Comparison of ENCODE assay signal across 22 cellular contexts in genomic region chr2:238063414-238064189, GRCh38. TPM values are rescaled to one million over a fixed set of nuclear protein-coding genes. Genes with fewer than 3 reads are reported as not detected.
DNase-seq lines count a peak whose midpoint lies in the region; ATAC-seq and TF ChIP-seq lines count a peak whose summit lies in the region.
"Had no signal": no experiment of that assay in that cellular context is flagged by ENCODE, and none has a peak within 500 bp of the region (broad histone marks: within the 10 kb centered on the region; RNA-seq: fewer than 3 reads in every experiment).

No MANE protein-coding gene starts in this region.

- H3K27ac Mint-ChIP-seq in activated naive CD4-positive, alpha-beta T cell treated with anti-CD3 and anti-CD28 coated beads, Interleukin-2, amount 50 U/mL, for 72 hours, result peak overlapping the region; percentile 22 to 92
- H3K27ac Mint-ChIP-seq in stimulated activated naive CD8-positive, alpha-beta T cell treated with anti-CD3 and anti-CD28 coated beads, Interleukin-15, amount 100 ng/mL, for 72 hours, result peak overlapping the region in 1 of 2 donors; percentile 75

- H3K4me1 Mint-ChIP-seq in stimulated activated naive CD8-positive, alpha-beta T cell treated with anti-CD3 and anti-CD28 coated beads, Interleukin-15, amount 100 ng/mL, for 72 hours, result peaks cover 84% of the 10 kb centered on the region

- H3K9ac ChIP-seq in OCI-LY3 (ENCODE audit: low read length) (no peak overlapping the region), iPS-15b (ENCODE audit: low read depth, low read length) (no peak overlapping the region)

- H3K27me3 Mint-ChIP-seq in stimulated activated naive CD8-positive, alpha-beta T cell treated with anti-CD3 and anti-CD28 coated beads, Interleukin-15, amount 100 ng/mL, for 72 hours, result no peaks in the 10 kb centered on the region

- H3K4me3 Mint-ChIP-seq in stimulated activated naive CD8-positive, alpha-beta T cell treated with anti-CD3 and anti-CD28 coated beads, Interleukin-15, amount 100 ng/mL, for 72 hours, result peak overlapping the region; percentile 92 to 99

- no peak overlapping the region for H2AFZ ChIP-seq in OCI-LY3 (ENCODE audit: low read depth, low read length)

- H3K4me2 ChIP-seq in OCI-LY3 (ENCODE audit: low read length), result peak overlapping the region; percentile 28; the same call in 1 of the 2 replicates

- TF ChIP-seq POLR2A in breast epithelium (IDR thresholded peaks at IDR 0.05), result no peak

- H4K20me1 ChIP-seq in OCI-LY3 (ENCODE audit: insufficient read depth, low read length), result no peaks in the 10 kb centered on the region

- no peaks in the 10 kb centered on the region for H3K27me3 ChIP-seq in OCI-LY3 (ENCODE audit: low read depth, low read length)
- no peaks in the 10 kb centered on the region for H3K27me3 ChIP-seq in iPS-15b (ENCODE audit: control insufficient read depth, insufficient read depth, low read length)
- no peaks in the 10 kb centered on the region for H3K27me3 ChIP-seq in breast epithelium
- H3K27me3 ChIP-seq: ascending aorta, suprapubic skin had no signal

- peaks cover 34% of the 10 kb centered on the region for H3K79me2 ChIP-seq in OCI-LY3 (ENCODE audit: low read length)

- no peak overlapping the region for H3K4me3 ChIP-seq in OCI-LY3 (ENCODE audit: low read length)
- H3K4me3 ChIP-seq in iPS-15b (ENCODE audit: low read depth, low read length), result peak overlapping the region; percentile 13
- H3K4me3 ChIP-seq in breast epithelium, result no peak overlapping the region
- H3K4me3 ChIP-seq: ascending aorta, coronary artery, suprapubic skin had no signal

- H3K4me1 ChIP-seq in OCI-LY3 (ENCODE audit: low read length) (peaks cover 32% of the 10 kb centered on the region), iPS-15b (ENCODE audit: control insufficient read depth, insufficient read depth, low read length) (no peaks in the 10 kb centered on the region), breast epithelium (no peaks in the 10 kb centered on the region)

- DNase-seq in activated naive CD4-positive, alpha-beta T cell treated with anti-CD3 and anti-CD28 coated beads, Interleukin-2, amount 50 U/mL, for 72 hours (ENCODE audit: low spot score in 2 of 2), result no peak
- DNase-seq in activated naive CD4-positive, alpha-beta T cell (lab: John Stamatoyannopoulos, UW), result no peak
- no peak for DNase-seq in stimulated activated naive CD8-positive, alpha-beta T cell treated with anti-CD3 and anti-CD28 coated beads, Interleukin-15, amount 100 ng/mL, for 72 hours
- no peak for DNase-seq in OCI-M2 (lab: John Stamatoyannopoulos, UW; ENCODE audit: unreplicated experiment)
- DNase-seq in breast epithelium (ENCODE audit: low spot score in 2 of 2), result no peak
- DNase-seq in NCI-H526 (lab: John Stamatoyannopoulos, UW), result no peak
- DNase-seq: activated CD4-positive, alpha-beta T cell treated with anti-CD3 and anti-CD28 coated beads, Interleukin-2, amount 50 U/mL, for 1 hour; activated gamma-delta T cell; immature natural killer cell; mammary epithelial cell; NCI-H345; right cardiac atrium; stimulated activated CD4-positive, alpha-beta T cell treated with anti-CD3 and anti-CD28 coated beads, Interleukin-1b, Interleukin-23, amount 100 ng/mL, for 48 hours had no signal

- peaks cover 40 to 59% of the 10 kb centered on the region in 2 donors for H3K36me3 Mint-ChIP-seq in activated naive CD4-positive, alpha-beta T cell treated with anti-CD3 and anti-CD28 coated beads, Interleukin-2, amount 50 U/mL, for 72 hours

- intact Hi-C loops in breast epithelium (cut with DNase I; ENCODE audit: low total_unique reads), result no loop called here

- H3K27ac ChIP-seq in OCI-LY3 (ENCODE audit: low read length) (no peak overlapping the region), breast epithelium (no peak overlapping the region)
- H3K27ac ChIP-seq: ascending aorta, coronary artery, epithelial cell of prostate, suprapubic skin had no signal

- TF ChIP-seq CTCF in OCI-LY3 (IDR thresholded peaks at IDR 0.05; ENCODE audit: low read depth, low read length), result no peak
- TF ChIP-seq CTCF in breast epithelium (IDR thresholded peaks at IDR 0.05), result no peak

- H3K9me3 ChIP-seq in OCI-LY3 (ENCODE audit: insufficient read depth, low read length) (no peaks in the 10 kb centered on the region), iPS-15b (ENCODE audit: control insufficient read depth, insufficient read depth, low read length) (no peaks in the 10 kb centered on the region), breast epithelium (no peaks in the 10 kb centered on the region)
- H3K9me3 ChIP-seq: ascending aorta, suprapubic skin had no signal

- ATAC-seq in activated naive CD4-positive, alpha-beta T cell treated with anti-CD3 and anti-CD28 coated beads, Interleukin-2, amount 50 U/mL, for 72 hours, result no peak
- no peak for ATAC-seq in stimulated activated naive CD8-positive, alpha-beta T cell treated with anti-CD3 and anti-CD28 coated beads, Interleukin-15, amount 100 ng/mL, for 72 hours
- ATAC-seq: HCT116, right cardiac atrium had no signal

- peaks cover 24% of the 10 kb centered on the region for H3K36me3 ChIP-seq in OCI-LY3 (replicated peaks; ENCODE audit: low read depth, low read length)
- H3K36me3 ChIP-seq in iPS-15b (ENCODE audit: control insufficient read depth, insufficient read depth, low read length), result peaks cover 21% of the 10 kb centered on the region
- no peaks in the 10 kb centered on the region for H3K36me3 ChIP-seq in breast epithelium

- peaks cover 0 to 15% of the 10 kb centered on the region in 2 donors for H3K9me3 Mint-ChIP-seq in activated naive CD4-positive, alpha-beta T cell treated with anti-CD3 and anti-CD28 coated beads, Interleukin-2, amount 50 U/mL, for 72 hours
- peaks cover 21 to 23% of the 10 kb centered on the region in 2 donors for H3K9me3 Mint-ChIP-seq in stimulated activated naive CD8-positive, alpha-beta T cell treated with anti-CD3 and anti-CD28 coated beads, Interleukin-15, amount 100 ng/mL, for 72 hours
- H3K9me3 Mint-ChIP-seq: immature natural killer cell had no signal

RNA-seq across cellular contexts. Expression of gene SCLY, which starts 2.8 kb away (rescaled TPM):
- 10 to 100 TPM; 58.0 to 75.2 TPM for total RNA-seq in activated naive CD4-positive, alpha-beta T cell treated with anti-CD3 and anti-CD28 coated beads, Interleukin-2, amount 50 U/mL, for 72 hours
- total RNA-seq in breast epithelium, result 10 to 100 TPM; 11.2 to 16.7 (median 12.1) TPM

RNA-seq across cellular contexts. Expression of gene ESPNL, which starts 36.5 kb away (rescaled TPM):
- under 1 TPM; 0.18 to 0.43 TPM for total RNA-seq in activated naive CD4-positive, alpha-beta T cell treated with anti-CD3 and anti-CD28 coated beads, Interleukin-2, amount 50 U/mL, for 72 hours
- 1 to 10 TPM in 1 of 3 donors, under 1 TPM in 2; 0.15 to 1.3 (median 0.64) TPM for total RNA-seq in breast epithelium
- total RNA-seq: ascending aorta, HT-29, MCF 10A had no signal
